Comparison of ENCODE assay signal across 13 cellular contexts in the genomic region with DNA sequence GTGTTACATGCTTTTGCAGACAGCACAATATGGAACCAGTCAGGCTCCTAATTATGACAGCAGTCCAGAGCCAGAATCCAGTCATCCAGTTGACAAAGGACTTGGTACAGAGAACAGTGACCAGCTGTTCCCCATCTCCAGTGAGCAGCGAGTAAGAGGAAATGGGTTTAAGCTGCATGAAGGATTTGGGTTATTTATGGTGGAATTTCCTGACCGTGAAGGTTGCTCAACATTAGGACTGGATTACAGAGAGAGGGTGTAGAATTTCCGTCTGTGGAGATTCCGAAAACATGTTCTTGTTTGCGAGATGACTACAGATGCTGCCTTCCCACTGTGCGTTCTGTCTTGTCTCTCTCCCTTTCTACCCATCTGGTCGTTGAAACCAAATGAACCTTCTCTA. TPM values are rescaled to one million over a fixed set of nuclear protein-coding genes. Genes with fewer than 3 reads are reported as not detected.
DNase-seq lines count a peak whose midpoint lies in the region; ATAC-seq and TF ChIP-seq lines count a peak whose summit lies in the region.
"Had no signal": no experiment of that assay in that cellular context is flagged by ENCODE, and none has a peak within 500 bp of the region (broad histone marks: within the 10 kb centered on the region; RNA-seq: fewer than 3 reads in every experiment).

No MANE protein-coding gene starts in this region.

- ATAC-seq in HG03469 (IDR thresholded peaks at IDR 0.05; ENCODE audit: unreplicated experiment) (no peak), GM18858 (IDR thresholded peaks at IDR 0.05; ENCODE audit: unreplicated experiment) (no peak), GM19463 (IDR thresholded peaks at IDR 0.05; ENCODE audit: unreplicated experiment) (no peak), GM21360 (IDR thresholded peaks at IDR 0.05; ENCODE audit: unreplicated experiment) (no peak)

- DNase-seq in AG10803 (ENCODE audit: low read depth) (peak; percentile 96), LHCN-M2 (ENCODE audit: low read depth) (peak; percentile 85), cerebellar cortex (ENCODE audit: low spot score) (peak; percentile 29), mucosa of gallbladder (ENCODE audit: low spot score) (peak; percentile 47)
- DNase-seq: CD4-positive, alpha-beta memory T cell; NCI-H1436 treated with DMSO at 0.1 percent for 48 hours; SHP77 treated with DMSO at 0.1 percent for 48 hours; stimulated activated CD4-positive, alpha-beta T cell treated with anti-CD3 and anti-CD28 coated beads, Interleukin-1b, Interleukin-23, amount 100 ng/mL, for 48 hours had no signal

- TF ChIP-seq CTCF in AG10803 (conservative IDR thresholded peaks at IDR 0.05; ENCODE audit: low read length) = no peak

- no peak overlapping the region for H3K4me3 ChIP-seq in AG10803 (ENCODE audit: low read length)
- H3K4me3 ChIP-seq: suprapubic skin had no signal

RNA-seq across cellular contexts. Expression of a gene that starts 24.5 kb away (rescaled TPM):
- total RNA-seq in LHCN-M2 (2014; rRNA removed) (not detected in 2 replicates), mucosa of gallbladder (44.8 TPM)
- 0.07 TPM for polyA plus RNA-seq in LHCN-M2 (2012)

Comparison
In these comparisons a context has a peak if more than half of its experiments do, and no peak if none do; other contexts are left out.
1. DNase-seq: peak in every context shown above with its lines; median percentile 96 in AG10803; 85 in LHCN-M2; 47 in mucosa of gallbladder; 29 in cerebellar cortex.
2. RNA of a gene that starts 24.5 kb away (total RNA-seq): 44.8 TPM in mucosa of gallbladder (single experiment); not detected in LHCN-M2; every median in the first group is over 10 times any median in the second.